ENCODE assay signal across 1 cellular context in the genomic region with DNA sequence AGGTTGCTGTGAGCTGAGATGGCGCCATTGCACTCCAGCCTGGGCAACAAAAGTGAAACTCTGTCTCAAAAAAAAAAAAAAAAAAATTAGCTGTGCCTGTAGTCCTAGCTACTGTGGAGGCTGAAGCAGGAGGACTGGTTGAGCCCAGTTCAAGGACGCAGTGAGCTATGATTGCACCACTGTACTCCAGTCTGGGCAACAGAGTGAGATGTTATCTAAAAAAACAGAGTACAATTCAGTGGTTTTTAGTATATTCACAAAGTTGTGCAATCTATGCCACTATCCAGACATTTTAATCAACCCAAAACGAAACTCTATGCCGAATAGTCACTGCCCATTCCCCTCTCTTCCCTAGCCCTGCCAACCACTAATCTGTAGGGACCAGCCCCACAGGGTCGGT.
TF ChIP-seq lines count a peak whose summit lies in the region.

No MANE protein-coding gene starts in this region.

TF ChIP-seq in HepG2, 621 proteins besides CTCF, POLR2A, EP300 and RAD21 (continues in another document):
- TF ChIP-seq HNF4G (IDR thresholded peaks at IDR 0.05; ENCODE audit: borderline replicate concordance, low read depth, low read length) (peak; percentile 10; the same call in 1 of the 2 replicates), HNF4G (CRISPR knock-in tag; IDR thresholded peaks at IDR 0.05; ENCODE audit: borderline replicate concordance, low read depth) (no peak), POGZ (CRISPR knock-in tag; IDR thresholded peaks at IDR 0.05) (peak; percentile 36; the same call in 1 of the 2 replicates), ZMYM4 (CRISPR knock-in tag; IDR thresholded peaks at IDR 0.05) (peak; percentile 39; the same call in 1 of the 2 replicates), ZNF598 (CRISPR knock-in tag; IDR thresholded peaks at IDR 0.05; ENCODE audit: borderline replicate concordance) (no peak), SAP130 (CRISPR knock-in tag; IDR thresholded peaks at IDR 0.05; ENCODE audit: low read depth) (peak; percentile 12; the same call in 1 of the 2 replicates), ZNF792 (CRISPR knock-in tag; IDR thresholded peaks at IDR 0.05) (peak; percentile 48; the same call in 1 of the 2 replicates), ZNF292 (CRISPR knock-in tag; IDR thresholded peaks at IDR 0.05; ENCODE audit: borderline replicate concordance, low read depth) (0 out of 2 replicates have a peak, but pooled peaks have one; percentile 20), KDM1A (CRISPR knock-in tag; IDR thresholded peaks at IDR 0.05) (peak; percentile 78; the same call in 1 of the 2 replicates), SOX6 (IDR thresholded peaks at IDR 0.05) (no peak), SOX6 (CRISPR knock-in tag; IDR thresholded peaks at IDR 0.05) (0 out of 2 replicates have a peak, but pooled peaks have one; percentile 6), MYC (CRISPR knock-in tag; IDR thresholded peaks at IDR 0.05; ENCODE audit: borderline replicate concordance) (no peak), ZMYM3 (CRISPR knock-in tag; IDR thresholded peaks at IDR 0.05) (peak; percentile 89), BRD4 (CRISPR knock-in tag; IDR thresholded peaks at IDR 0.05) (no peak), LCORL (IDR thresholded peaks at IDR 0.05) (no peak), LCORL (CRISPR knock-in tag; IDR thresholded peaks at IDR 0.05) (0 out of 2 replicates have a peak, but pooled peaks have one; percentile 11), CEBPB (IDR thresholded peaks at IDR 0.05; ENCODE audit: borderline replicate concordance, low read depth, low read length) (peak; percentile 89), HOXA3 (CRISPR knock-in tag; IDR thresholded peaks at IDR 0.05) (peak; percentile 32; the same call in 1 of the 2 replicates), SOX5 (CRISPR knock-in tag; IDR thresholded peaks at IDR 0.05; ENCODE audit: borderline replicate concordance) (0 out of 2 replicates have a peak, but pooled peaks have one; percentile 23), RXRB (CRISPR knock-in tag; IDR thresholded peaks at IDR 0.05; ENCODE audit: borderline replicate concordance) (peak; percentile 18; the same call in 1 of the 2 replicates), NR2C2 (CRISPR knock-in tag; IDR thresholded peaks at IDR 0.05; ENCODE audit: borderline replicate concordance) (peak; percentile 37; the same call in 1 of the 2 replicates), ZNF567 (CRISPR knock-in tag; IDR thresholded peaks at IDR 0.05; ENCODE audit: borderline replicate concordance) (0 out of 2 replicates have a peak, but pooled peaks have one; percentile 31), PHF21A (CRISPR knock-in tag; IDR thresholded peaks at IDR 0.05) (peak; percentile 61; the same call in 1 of the 2 replicates), HOXA7 (CRISPR knock-in tag; IDR thresholded peaks at IDR 0.05) (no peak), ZNF747 (CRISPR knock-in tag; IDR thresholded peaks at IDR 0.05; ENCODE audit: borderline replicate concordance) (no peak), NCOA2 (CRISPR knock-in tag; IDR thresholded peaks at IDR 0.05) (peak; percentile 26; the same call in 1 of the 2 replicates), DPF2 (CRISPR knock-in tag; IDR thresholded peaks at IDR 0.05; ENCODE audit: borderline replicate concordance, low read depth) (peak; percentile 68; the same call in 1 of the 2 replicates), GATAD2A (CRISPR knock-in tag; IDR thresholded peaks at IDR 0.05) (peak; percentile 57), ZMYM2 (CRISPR knock-in tag; IDR thresholded peaks at IDR 0.05) (peak; percentile 82), MIXL1 (CRISPR knock-in tag; IDR thresholded peaks at IDR 0.05) (no peak), NR2F6 (IDR thresholded peaks at IDR 0.05) (peak; percentile 17; the same call in 1 of the 2 replicates), NR2F6 (CRISPR knock-in tag; IDR thresholded peaks at IDR 0.05) (no peak), HNF4A (CRISPR knock-in tag; IDR thresholded peaks at IDR 0.05) (peak; percentile 74), SMARCC2 (IDR thresholded peaks at IDR 0.05) (no peak), ZNF629 (CRISPR knock-in tag; conservative IDR thresholded peaks at IDR 0.05) (peak; percentile 69), FOSL2 (CRISPR knock-in tag; IDR thresholded peaks at IDR 0.05) (peak; percentile 5; the same call in 1 of the 2 replicates), PITX1 (CRISPR knock-in tag; IDR thresholded peaks at IDR 0.05) (0 out of 2 replicates have a peak, but pooled peaks have one; percentile 53), SKI (IDR thresholded peaks at IDR 0.05; ENCODE audit: partially characterized antibody) (peak; percentile 26), CEBPG (CRISPR knock-in tag; IDR thresholded peaks at IDR 0.05) (peak; percentile 86), HDAC1 (CRISPR knock-in tag; IDR thresholded peaks at IDR 0.05) (peak; percentile 70), ZNF121 (CRISPR knock-in tag; IDR thresholded peaks at IDR 0.05) (peak; percentile 91), ZNF3 (CRISPR knock-in tag; IDR thresholded peaks at IDR 0.05) (peak; percentile 96), HDAC2 (CRISPR knock-in tag; IDR thresholded peaks at IDR 0.05) (0 out of 2 replicates have a peak, but pooled peaks have one; percentile 32), RARA (CRISPR knock-in tag; IDR thresholded peaks at IDR 0.05) (peak; percentile 32; the same call in 1 of the 2 replicates)
- TF ChIP-seq, protein P1, sequence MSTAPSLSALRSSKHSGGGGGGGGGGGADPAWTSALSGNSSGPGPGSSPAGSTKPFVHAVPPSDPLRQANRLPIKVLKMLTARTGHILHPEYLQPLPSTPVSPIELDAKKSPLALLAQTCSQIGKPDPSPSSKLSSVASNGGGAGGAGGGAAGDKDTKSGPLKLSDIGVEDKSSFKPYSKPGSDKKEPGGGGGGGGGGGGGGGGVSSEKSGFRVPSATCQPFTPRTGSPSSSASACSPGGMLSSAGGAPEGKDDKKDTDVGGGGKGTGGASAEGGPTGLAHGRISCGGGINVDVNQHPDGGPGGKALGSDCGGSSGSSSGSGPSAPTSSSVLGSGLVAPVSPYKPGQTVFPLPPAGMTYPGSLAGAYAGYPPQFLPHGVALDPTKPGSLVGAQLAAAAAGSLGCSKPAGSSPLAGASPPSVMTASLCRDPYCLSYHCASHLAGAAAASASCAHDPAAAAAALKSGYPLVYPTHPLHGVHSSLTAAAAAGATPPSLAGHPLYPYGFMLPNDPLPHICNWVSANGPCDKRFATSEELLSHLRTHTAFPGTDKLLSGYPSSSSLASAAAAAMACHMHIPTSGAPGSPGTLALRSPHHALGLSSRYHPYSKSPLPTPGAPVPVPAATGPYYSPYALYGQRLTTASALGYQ (CRISPR knock-in tag; IDR thresholded peaks at IDR 0.05) = no peak
- TF ChIP-seq, protein P2, sequence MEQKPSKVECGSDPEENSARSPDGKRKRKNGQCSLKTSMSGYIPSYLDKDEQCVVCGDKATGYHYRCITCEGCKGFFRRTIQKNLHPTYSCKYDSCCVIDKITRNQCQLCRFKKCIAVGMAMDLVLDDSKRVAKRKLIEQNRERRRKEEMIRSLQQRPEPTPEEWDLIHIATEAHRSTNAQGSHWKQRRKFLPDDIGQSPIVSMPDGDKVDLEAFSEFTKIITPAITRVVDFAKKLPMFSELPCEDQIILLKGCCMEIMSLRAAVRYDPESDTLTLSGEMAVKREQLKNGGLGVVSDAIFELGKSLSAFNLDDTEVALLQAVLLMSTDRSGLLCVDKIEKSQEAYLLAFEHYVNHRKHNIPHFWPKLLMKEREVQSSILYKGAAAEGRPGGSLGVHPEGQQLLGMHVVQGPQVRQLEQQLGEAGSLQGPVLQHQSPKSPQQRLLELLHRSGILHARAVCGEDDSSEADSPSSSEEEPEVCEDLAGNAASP (CRISPR knock-in tag; IDR thresholded peaks at IDR 0.05; ENCODE audit: borderline replicate concordance) = peak; percentile 63; the same call in 1 of the 2 replicates
- TF ChIP-seq, protein P3, sequence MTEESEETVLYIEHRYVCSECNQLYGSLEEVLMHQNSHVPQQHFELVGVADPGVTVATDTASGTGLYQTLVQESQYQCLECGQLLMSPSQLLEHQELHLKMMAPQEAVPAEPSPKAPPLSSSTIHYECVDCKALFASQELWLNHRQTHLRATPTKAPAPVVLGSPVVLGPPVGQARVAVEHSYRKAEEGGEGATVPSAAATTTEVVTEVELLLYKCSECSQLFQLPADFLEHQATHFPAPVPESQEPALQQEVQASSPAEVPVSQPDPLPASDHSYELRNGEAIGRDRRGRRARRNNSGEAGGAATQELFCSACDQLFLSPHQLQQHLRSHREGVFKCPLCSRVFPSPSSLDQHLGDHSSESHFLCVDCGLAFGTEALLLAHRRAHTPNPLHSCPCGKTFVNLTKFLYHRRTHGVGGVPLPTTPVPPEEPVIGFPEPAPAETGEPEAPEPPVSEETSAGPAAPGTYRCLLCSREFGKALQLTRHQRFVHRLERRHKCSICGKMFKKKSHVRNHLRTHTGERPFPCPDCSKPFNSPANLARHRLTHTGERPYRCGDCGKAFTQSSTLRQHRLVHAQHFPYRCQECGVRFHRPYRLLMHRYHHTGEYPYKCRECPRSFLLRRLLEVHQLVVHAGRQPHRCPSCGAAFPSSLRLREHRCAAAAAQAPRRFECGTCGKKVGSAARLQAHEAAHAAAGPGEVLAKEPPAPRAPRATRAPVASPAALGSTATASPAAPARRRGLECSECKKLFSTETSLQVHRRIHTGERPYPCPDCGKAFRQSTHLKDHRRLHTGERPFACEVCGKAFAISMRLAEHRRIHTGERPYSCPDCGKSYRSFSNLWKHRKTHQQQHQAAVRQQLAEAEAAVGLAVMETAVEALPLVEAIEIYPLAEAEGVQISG (CRISPR knock-in tag; IDR thresholded peaks at IDR 0.05) = peak; percentile 49
- TF ChIP-seq, protein P4, sequence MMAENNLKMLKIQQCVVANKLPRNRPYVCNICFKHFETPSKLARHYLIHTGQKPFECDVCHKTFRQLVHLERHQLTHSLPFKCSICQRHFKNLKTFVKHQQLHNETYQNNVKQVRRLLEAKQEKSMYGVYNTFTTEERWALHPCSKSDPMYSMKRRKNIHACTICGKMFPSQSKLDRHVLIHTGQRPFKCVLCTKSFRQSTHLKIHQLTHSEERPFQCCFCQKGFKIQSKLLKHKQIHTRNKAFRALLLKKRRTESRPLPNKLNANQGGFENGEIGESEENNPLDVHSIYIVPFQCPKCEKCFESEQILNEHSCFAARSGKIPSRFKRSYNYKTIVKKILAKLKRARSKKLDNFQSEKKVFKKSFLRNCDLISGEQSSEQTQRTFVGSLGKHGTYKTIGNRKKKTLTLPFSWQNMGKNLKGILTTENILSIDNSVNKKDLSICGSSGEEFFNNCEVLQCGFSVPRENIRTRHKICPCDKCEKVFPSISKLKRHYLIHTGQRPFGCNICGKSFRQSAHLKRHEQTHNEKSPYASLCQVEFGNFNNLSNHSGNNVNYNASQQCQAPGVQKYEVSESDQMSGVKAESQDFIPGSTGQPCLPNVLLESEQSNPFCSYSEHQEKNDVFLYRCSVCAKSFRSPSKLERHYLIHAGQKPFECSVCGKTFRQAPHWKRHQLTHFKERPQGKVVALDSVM (CRISPR knock-in tag; IDR thresholded peaks at IDR 0.05) = peak; percentile 100
- TF ChIP-seq, protein P5, sequence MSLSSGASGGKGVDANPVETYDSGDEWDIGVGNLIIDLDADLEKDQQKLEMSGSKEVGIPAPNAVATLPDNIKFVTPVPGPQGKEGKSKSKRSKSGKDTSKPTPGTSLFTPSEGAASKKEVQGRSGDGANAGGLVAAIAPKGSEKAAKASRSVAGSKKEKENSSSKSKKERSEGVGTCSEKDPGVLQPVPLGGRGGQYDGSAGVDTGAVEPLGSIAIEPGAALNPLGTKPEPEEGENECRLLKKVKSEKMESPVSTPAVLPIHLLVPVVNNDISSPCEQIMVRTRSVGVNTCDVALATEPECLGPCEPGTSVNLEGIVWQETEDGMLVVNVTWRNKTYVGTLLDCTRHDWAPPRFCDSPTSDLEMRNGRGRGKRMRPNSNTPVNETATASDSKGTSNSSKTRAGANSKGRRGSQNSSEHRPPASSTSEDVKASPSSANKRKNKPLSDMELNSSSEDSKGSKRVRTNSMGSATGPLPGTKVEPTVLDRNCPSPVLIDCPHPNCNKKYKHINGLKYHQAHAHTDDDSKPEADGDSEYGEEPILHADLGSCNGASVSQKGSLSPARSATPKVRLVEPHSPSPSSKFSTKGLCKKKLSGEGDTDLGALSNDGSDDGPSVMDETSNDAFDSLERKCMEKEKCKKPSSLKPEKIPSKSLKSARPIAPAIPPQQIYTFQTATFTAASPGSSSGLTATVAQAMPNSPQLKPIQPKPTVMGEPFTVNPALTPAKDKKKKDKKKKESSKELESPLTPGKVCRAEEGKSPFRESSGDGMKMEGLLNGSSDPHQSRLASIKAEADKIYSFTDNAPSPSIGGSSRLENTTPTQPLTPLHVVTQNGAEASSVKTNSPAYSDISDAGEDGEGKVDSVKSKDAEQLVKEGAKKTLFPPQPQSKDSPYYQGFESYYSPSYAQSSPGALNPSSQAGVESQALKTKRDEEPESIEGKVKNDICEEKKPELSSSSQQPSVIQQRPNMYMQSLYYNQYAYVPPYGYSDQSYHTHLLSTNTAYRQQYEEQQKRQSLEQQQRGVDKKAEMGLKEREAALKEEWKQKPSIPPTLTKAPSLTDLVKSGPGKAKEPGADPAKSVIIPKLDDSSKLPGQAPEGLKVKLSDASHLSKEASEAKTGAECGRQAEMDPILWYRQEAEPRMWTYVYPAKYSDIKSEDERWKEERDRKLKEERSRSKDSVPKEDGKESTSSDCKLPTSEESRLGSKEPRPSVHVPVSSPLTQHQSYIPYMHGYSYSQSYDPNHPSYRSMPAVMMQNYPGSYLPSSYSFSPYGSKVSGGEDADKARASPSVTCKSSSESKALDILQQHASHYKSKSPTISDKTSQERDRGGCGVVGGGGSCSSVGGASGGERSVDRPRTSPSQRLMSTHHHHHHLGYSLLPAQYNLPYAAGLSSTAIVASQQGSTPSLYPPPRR (CRISPR knock-in tag; IDR thresholded peaks at IDR 0.05; ENCODE audit: borderline replicate concordance) = no peak
- TF ChIP-seq, protein P6, sequence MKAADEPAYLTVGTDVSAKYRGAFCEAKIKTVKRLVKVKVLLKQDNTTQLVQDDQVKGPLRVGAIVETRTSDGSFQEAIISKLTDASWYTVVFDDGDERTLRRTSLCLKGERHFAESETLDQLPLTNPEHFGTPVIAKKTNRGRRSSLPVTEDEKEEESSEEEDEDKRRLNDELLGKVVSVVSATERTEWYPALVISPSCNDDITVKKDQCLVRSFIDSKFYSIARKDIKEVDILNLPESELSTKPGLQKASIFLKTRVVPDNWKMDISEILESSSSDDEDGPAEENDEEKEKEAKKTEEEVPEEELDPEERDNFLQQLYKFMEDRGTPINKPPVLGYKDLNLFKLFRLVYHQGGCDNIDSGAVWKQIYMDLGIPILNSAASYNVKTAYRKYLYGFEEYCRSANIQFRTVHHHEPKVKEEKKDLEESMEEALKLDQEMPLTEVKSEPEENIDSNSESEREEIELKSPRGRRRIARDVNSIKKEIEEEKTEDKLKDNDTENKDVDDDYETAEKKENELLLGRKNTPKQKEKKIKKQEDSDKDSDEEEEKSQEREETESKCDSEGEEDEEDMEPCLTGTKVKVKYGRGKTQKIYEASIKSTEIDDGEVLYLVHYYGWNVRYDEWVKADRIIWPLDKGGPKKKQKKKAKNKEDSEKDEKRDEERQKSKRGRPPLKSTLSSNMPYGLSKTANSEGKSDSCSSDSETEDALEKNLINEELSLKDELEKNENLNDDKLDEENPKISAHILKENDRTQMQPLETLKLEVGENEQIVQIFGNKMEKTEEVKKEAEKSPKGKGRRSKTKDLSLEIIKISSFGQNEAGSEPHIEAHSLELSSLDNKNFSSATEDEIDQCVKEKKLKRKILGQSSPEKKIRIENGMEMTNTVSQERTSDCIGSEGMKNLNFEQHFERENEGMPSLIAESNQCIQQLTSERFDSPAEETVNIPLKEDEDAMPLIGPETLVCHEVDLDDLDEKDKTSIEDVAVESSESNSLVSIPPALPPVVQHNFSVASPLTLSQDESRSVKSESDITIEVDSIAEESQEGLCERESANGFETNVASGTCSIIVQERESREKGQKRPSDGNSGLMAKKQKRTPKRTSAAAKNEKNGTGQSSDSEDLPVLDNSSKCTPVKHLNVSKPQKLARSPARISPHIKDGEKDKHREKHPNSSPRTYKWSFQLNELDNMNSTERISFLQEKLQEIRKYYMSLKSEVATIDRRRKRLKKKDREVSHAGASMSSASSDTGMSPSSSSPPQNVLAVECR (CRISPR knock-in tag; IDR thresholded peaks at IDR 0.05; ENCODE audit: borderline replicate concordance) = peak; percentile 47; the same call in 1 of the 2 replicates
